ENCODE assay signal across 8 cellular contexts in the genomic region with DNA sequence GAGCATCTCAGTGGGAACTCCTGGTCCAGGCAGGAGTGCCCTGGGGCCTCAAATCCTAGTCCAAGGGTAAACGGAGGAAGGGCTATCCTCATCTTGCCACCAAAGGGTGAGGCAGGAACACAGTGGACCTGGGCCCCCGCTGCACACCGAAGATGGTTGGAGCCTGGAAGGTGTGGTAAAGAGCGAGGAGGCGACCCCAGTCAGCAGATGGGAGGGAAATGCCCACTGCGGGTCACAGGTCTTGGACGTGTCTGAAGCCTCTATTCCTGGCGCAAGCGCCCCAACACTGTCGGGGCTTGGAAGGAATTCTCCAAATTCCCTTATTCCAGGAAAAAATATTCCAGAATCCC. TPM values are rescaled to one million over a fixed set of nuclear protein-coding genes. Genes with fewer than 3 reads are reported as not detected.
DNase-seq lines count a peak whose midpoint lies in the region; ATAC-seq and TF ChIP-seq lines count a peak whose summit lies in the region.
"Had no signal": no experiment of that assay in that cellular context is flagged by ENCODE, and none has a peak within 500 bp of the region (broad histone marks: within the 10 kb centered on the region; RNA-seq: fewer than 3 reads in every experiment).

No MANE protein-coding gene starts in this region.

- H3K4me3 Mint-ChIP-seq in immature natural killer cell, result peak overlapping the region; percentile 71 to 84 (median 77)
- peak overlapping the region; percentile 68 to 75 for H3K4me3 Mint-ChIP-seq in stimulated activated naive CD8-positive, alpha-beta T cell treated with anti-CD3 and anti-CD28 coated beads, Interleukin-15, amount 100 ng/mL, for 72 hours

- H3K27ac ChIP-seq in HUES64 (ENCODE audit: low read depth, low read length), result peak overlapping the region; percentile 38; the same call in 1 of the 2 replicates
- peak overlapping the region; percentile 52 to 94 (median 79) for H3K27ac ChIP-seq in adrenal gland
- H3K27ac ChIP-seq: neutrophil had no signal

- H3K4me1 ChIP-seq in HUES64 (ENCODE audit: insufficient read depth, low read length) (peaks cover 37% of the 10 kb centered on the region), adrenal gland (replicated peaks in 1 of 2) (peaks cover 23 to 30% of the 10 kb centered on the region in 2 donors)

- WGBS in HUES64, result 51% methylated on average over 10 of the region's 10 CpGs
- WGBS in adrenal gland, 4 donors, result 17 to 38% (median 30%) methylated on average over 6 to 10 of the region's 10 CpGs

- intact Hi-C loops in adrenal gland (cut with DNase I), result no loop called here

- no peak for TF ChIP-seq CTCF in adrenal gland (IDR thresholded peaks at IDR 0.05)

- peaks cover 0 to 7% of the 10 kb centered on the region in 2 donors for H3K4me1 Mint-ChIP-seq in immature natural killer cell
- H3K4me1 Mint-ChIP-seq in stimulated activated naive CD8-positive, alpha-beta T cell treated with anti-CD3 and anti-CD28 coated beads, Interleukin-15, amount 100 ng/mL, for 72 hours, result no peaks in the 10 kb centered on the region

- H3K4me3 ChIP-seq in HUES64 (ENCODE audit: low read length), result peak overlapping the region; percentile 57
- H3K4me3 ChIP-seq in adrenal gland, result peak overlapping the region in 2 of 4 donors; percentile 78 to 98

- no peak overlapping the region for H3K27ac Mint-ChIP-seq in immature natural killer cell
- no peak overlapping the region for H3K27ac Mint-ChIP-seq in stimulated activated naive CD8-positive, alpha-beta T cell treated with anti-CD3 and anti-CD28 coated beads, Interleukin-15, amount 100 ng/mL, for 72 hours

- no peak for TF ChIP-seq POLR2A in adrenal gland (IDR thresholded peaks at IDR 0.05)

- H3K36me3 Mint-ChIP-seq in immature natural killer cell, result no peaks in the 10 kb centered on the region

- no peaks in the 10 kb centered on the region for H3K9me3 ChIP-seq in HUES64 (ENCODE audit: insufficient read depth, low read depth, low read length)
- no peaks in the 10 kb centered on the region for H3K9me3 ChIP-seq in adrenal gland (replicated peaks in 1 of 3)
- H3K9me3 ChIP-seq: neutrophil had no signal

- peak overlapping the region; percentile 42 for H3K9ac ChIP-seq in HUES64 (ENCODE audit: low read depth, low read length)

- H3K36me3 ChIP-seq in HUES64 (ENCODE audit: insufficient read depth, low read length) (no peaks in the 10 kb centered on the region), adrenal gland (replicated peaks in 1 of 2) (no peaks in the 10 kb centered on the region)
- H3K36me3 ChIP-seq: neutrophil had no signal

- peaks cover 0 to 4% (median 0%) of the 10 kb centered on the region in 3 donors for H3K27me3 Mint-ChIP-seq in immature natural killer cell (ENCODE audit: low read depth in 3 of 3)
- H3K27me3 Mint-ChIP-seq in stimulated activated naive CD8-positive, alpha-beta T cell treated with anti-CD3 and anti-CD28 coated beads, Interleukin-15, amount 100 ng/mL, for 72 hours, result peaks cover 63% of the 10 kb centered on the region

- H3K27me3 ChIP-seq in HUES64 (ENCODE audit: insufficient read depth, low read length), result peaks cover 14% of the 10 kb centered on the region
- no peaks in the 10 kb centered on the region for H3K27me3 ChIP-seq in adrenal gland

- no peaks in the 10 kb centered on the region for H3K9me3 Mint-ChIP-seq in immature natural killer cell
- H3K9me3 Mint-ChIP-seq in stimulated activated naive CD8-positive, alpha-beta T cell treated with anti-CD3 and anti-CD28 coated beads, Interleukin-15, amount 100 ng/mL, for 72 hours, result no peaks in the 10 kb centered on the region

- no peak for ATAC-seq in stimulated activated naive CD8-positive, alpha-beta T cell treated with anti-CD3 and anti-CD28 coated beads, Interleukin-15, amount 100 ng/mL, for 72 hours

- no peak for DNase-seq in adrenal gland
- no peak for DNase-seq in immature natural killer cell
- DNase-seq in stimulated activated naive CD8-positive, alpha-beta T cell treated with anti-CD3 and anti-CD28 coated beads, Interleukin-15, amount 100 ng/mL, for 72 hours, result no peak
- no peak for DNase-seq in nucleus accumbens (lab: John Stamatoyannopoulos, UW)
- DNase-seq in T-helper 9 cell, result no peak
- no peak for DNase-seq in NCI-H146 (lab: John Stamatoyannopoulos, UW)

RNA-seq across cellular contexts. Expression of a gene that starts 38.5 kb away (rescaled TPM):
- polyA plus RNA-seq in HUES64 (2013, experiment 1 of 2), result 0.05 TPM
- polyA plus RNA-seq in HUES64 (2013, experiment 2 of 2), result not detected
- total RNA-seq in adrenal gland, result 10 to 100 TPM in 4 of 8 donors, 1 to 10 TPM in 4; 5.6 to 35.4 (median 10.4) TPM
- polyA plus RNA-seq in adrenal gland (10 to 100 TPM in 1 of 3 donors, 1 to 10 TPM in 2; 3.2 to 15.2 (median 5.8) TPM), immature natural killer cell (not detected)

Comparison
In these comparisons a context has a peak if more than half of its experiments do, and no peak if none do; other contexts are left out.
1. RNA of a gene that starts 38.5 kb away (polyA plus RNA-seq): 3.2 to 15.2 TPM in adrenal gland; not detected in immature natural killer cell; every median in the first group is over 4 times any median in the second.